Comparison of ENCODE assay signal across 25 cellular contexts in the genomic region with DNA sequence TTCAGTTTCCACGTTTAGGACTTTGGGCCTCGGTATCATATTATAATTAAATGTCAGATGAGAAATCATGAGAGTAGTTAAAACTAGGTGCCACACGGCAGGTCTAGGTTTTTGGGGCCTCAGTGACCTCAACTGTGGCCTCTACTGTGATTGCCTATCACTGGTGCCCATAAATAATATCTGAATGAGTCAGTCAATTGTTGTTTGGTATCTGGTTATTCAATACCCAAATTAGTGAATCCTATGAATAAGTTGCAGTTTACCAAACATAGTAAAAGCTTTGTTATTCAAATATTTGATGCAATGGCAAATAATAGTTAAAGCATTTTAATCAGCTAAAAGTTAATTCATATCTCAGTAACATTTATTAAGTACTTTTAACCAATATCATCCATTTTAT.
A peak's percentile ranks its signal among the peaks of the same experiment; 100 is the strongest.
DNase-seq lines count a peak whose midpoint lies in the region; ATAC-seq and TF ChIP-seq lines count a peak whose summit lies in the region.
"Had no signal": no experiment of that assay in that cellular context is flagged by ENCODE, and none has a peak within 500 bp of the region (broad histone marks: within the 10 kb centered on the region; RNA-seq: fewer than 3 reads in every experiment).

No MANE protein-coding gene starts in this region.

- POLR2A ChIA-PET in SK-N-SH (lab: Yijun Ruan, JAX): no interaction called here

- no peak for DNase-seq in GM23248
- DNase-seq in SK-N-SH: no peak
- DNase-seq in stimulated activated effector memory CD8-positive, alpha-beta T cell treated with anti-CD3 and anti-CD28 coated beads, Interleukin-12 subunit alpha, Interleukin-12 subunit beta, amount 100 ng/mL, for 72 hours (ENCODE audit: low spot score in 2 of 2): no peak
- DNase-seq in pons (ENCODE audit: low spot score): no peak
- DNase-seq in NCI-H187 (lab: John Stamatoyannopoulos, UW): no peak
- DNase-seq in activated CD4-positive, alpha-beta T cell treated with anti-CD3 and anti-CD28 coated beads, Interleukin-2, amount 10 ng/mL, durations not matched to agents 24 days and 14 days: no peak
- DNase-seq in NCI-H446 treated with DMSO at 0.1 percent for 48 hours (lab: John Stamatoyannopoulos, UW): no peak
- DNase-seq: activated CD4-positive, alpha-beta T cell treated with anti-CD3 and anti-CD28 coated beads, Interleukin-2, amount 50 U/mL, for 1 hour; activated CD8-positive, alpha-beta memory T cell treated with anti-CD3 and anti-CD28 coated beads, Interleukin-2, amount 50 U/mL, for 48 hours; DMS53; effector memory CD8-positive, alpha-beta T cell; GDM1; Karpas-422; naive thymus-derived CD4-positive, alpha-beta T cell; NCI-H187 treated with DMSO at 0.1 percent for 48 hours; pancreas; RPMI8226; transverse colon; WERI-Rb-1 had no signal

- peaks cover 57% of the 10 kb centered on the region for H3K79me2 ChIP-seq in GM23248 (ENCODE audit: insufficient read depth)
- peaks cover 9% of the 10 kb centered on the region; the same call in 1 of the 2 replicates for H3K79me2 ChIP-seq in SK-N-SH (ENCODE audit: insufficient read depth)

- 0 out of 2 replicates have a peak overlapping the region, but pooled peaks have one; percentile 52 for H3K9ac ChIP-seq in GM23248
- H3K9ac ChIP-seq in SK-N-SH: peak overlapping the region; percentile 28; the same call in 1 of the 2 replicates

- peaks cover 32% of the 10 kb centered on the region for H3F3A ChIP-seq in GM23248 (ENCODE audit: insufficient read depth)
- H3F3A ChIP-seq in SK-N-SH (replicated peaks; ENCODE audit: insufficient read depth): peaks cover 15% of the 10 kb centered on the region

- no peak for TF ChIP-seq RAD21 in SK-N-SH (IDR thresholded peaks at IDR 0.05; ENCODE audit: low read length)

- H3K9me2 ChIP-seq in GM23248 (ENCODE audit: insufficient read depth) (no peaks in the 10 kb centered on the region), SK-N-SH (no peaks in the 10 kb centered on the region)

- H3K4me3 Mint-ChIP-seq in stimulated activated effector memory CD8-positive, alpha-beta T cell treated with anti-CD3 and anti-CD28 coated beads, Interleukin-12 subunit alpha, Interleukin-12 subunit beta, amount 100 ng/mL, for 72 hours: no peak overlapping the region
- H3K4me3 Mint-ChIP-seq in activated CD4-positive, alpha-beta T cell treated with anti-CD3 and anti-CD28 coated beads, Interleukin-2, amount 10 ng/mL, durations not matched to agents 24 days and 14 days: no peak overlapping the region
- H3K4me3 Mint-ChIP-seq: activated naive CD8-positive, alpha-beta T cell; effector memory CD8-positive, alpha-beta T cell; GM23338; naive thymus-derived CD4-positive, alpha-beta T cell had no signal

- ATAC-seq in stimulated activated effector memory CD8-positive, alpha-beta T cell treated with anti-CD3 and anti-CD28 coated beads, Interleukin-12 subunit alpha, Interleukin-12 subunit beta, amount 100 ng/mL, for 72 hours: no peak
- ATAC-seq: effector memory CD8-positive, alpha-beta T cell; esophagus mucosa; naive thymus-derived CD4-positive, alpha-beta T cell; pancreas had no signal

- no peaks in the 10 kb centered on the region for H4K20me1 ChIP-seq in GM23248 (ENCODE audit: insufficient read depth)
- H4K20me1 ChIP-seq in SK-N-SH (ENCODE audit: insufficient read depth): no peaks in the 10 kb centered on the region

- H3K27me3 ChIP-seq in GM23248 (replicated peaks; ENCODE audit: insufficient read depth) (no peaks in the 10 kb centered on the region), SK-N-SH (ENCODE audit: insufficient read depth) (no peaks in the 10 kb centered on the region), layer of hippocampus (ENCODE audit: control insufficient read depth, insufficient read depth, low read length) (no peaks in the 10 kb centered on the region)
- H3K27me3 ChIP-seq: pancreas, right atrium auricular region, transverse colon had no signal

- H3K4me1 ChIP-seq in GM23248 (ENCODE audit: insufficient read depth) (peaks cover 39% of the 10 kb centered on the region), SK-N-SH (ENCODE audit: control insufficient read depth in 1 of 2, insufficient read depth in 2 of 2, low read depth in 1 of 2, low read length in 1 of 2) (peaks cover 0 to 39% of the 10 kb centered on the region in 2 experiments)
- H3K4me1 ChIP-seq: pancreas had no signal

- H3K4me3 ChIP-seq in GM23248: peak overlapping the region; percentile 39
- H3K4me3 ChIP-seq in SK-N-SH (ENCODE audit: low read depth in 2 of 2, low read length in 1 of 2): peak overlapping the region in 1 of 2 experiments; percentile 26; a peak in 1 of 4 replicates
- H3K4me3 ChIP-seq: GM23338, pancreas, right atrium auricular region, transverse colon had no signal

- peak overlapping the region; percentile 76 for H3K4me2 ChIP-seq in GM23248 (ENCODE audit: unreplicated experiment)
- H3K4me2 ChIP-seq in SK-N-SH: peak overlapping the region; percentile 62
- H3K4me2 ChIP-seq: GM23338 had no signal

- peak overlapping the region; percentile 56 for H3K27ac ChIP-seq in GM23248
- peak overlapping the region; percentile 25 to 75 for H3K27ac ChIP-seq in SK-N-SH (ENCODE audit: low read depth in 2 of 2, low read length in 1 of 2)
- peak overlapping the region; percentile 24 for H3K27ac ChIP-seq in layer of hippocampus (ENCODE audit: low read depth, low read length)
- H3K27ac ChIP-seq: pancreas, right atrium auricular region, transverse colon, WERI-Rb-1 had no signal

- 48 to 55% methylated on average over 3 of the region's 3 CpGs for WGBS in GM23248 (ENCODE audit: low coverage in 1 of 2, low lambda C conversion rate in 2 of 2, missing lambda C conversion rate in 2 of 2), 2 experiments
- 71% methylated on average over 3 of the region's 3 CpGs for WGBS in SK-N-SH (ENCODE audit: low lambda C conversion rate)

- peaks cover 42% of the 10 kb centered on the region for H3K4me1 Mint-ChIP-seq in stimulated activated effector memory CD8-positive, alpha-beta T cell treated with anti-CD3 and anti-CD28 coated beads, Interleukin-12 subunit alpha, Interleukin-12 subunit beta, amount 100 ng/mL, for 72 hours
- peaks cover 21% of the 10 kb centered on the region for H3K4me1 Mint-ChIP-seq in activated CD4-positive, alpha-beta T cell treated with anti-CD3 and anti-CD28 coated beads, Interleukin-2, amount 10 ng/mL, durations not matched to agents 24 days and 14 days

- TF ChIP-seq CTCF in SK-N-SH (IDR thresholded peaks at IDR 0.05): no peak

- H3K27me3 Mint-ChIP-seq in activated CD4-positive, alpha-beta T cell treated with anti-CD3 and anti-CD28 coated beads, Interleukin-2, amount 10 ng/mL, durations not matched to agents 24 days and 14 days: no peaks in the 10 kb centered on the region
- H3K27me3 Mint-ChIP-seq: activated naive CD8-positive, alpha-beta T cell; effector memory CD8-positive, alpha-beta T cell; naive thymus-derived CD4-positive, alpha-beta T cell had no signal

- no peak for TF ChIP-seq EP300 in SK-N-SH (IDR thresholded peaks at IDR 0.05; ENCODE audit: borderline replicate concordance in 1 of 2, low read depth in 1 of 2, low read length in 1 of 2)

- H2AFZ ChIP-seq in GM23248: peak overlapping the region; percentile 13; the same call in 1 of the 2 replicates
- H2AFZ ChIP-seq in SK-N-SH (ENCODE audit: low read depth): no peak overlapping the region
- H2AFZ ChIP-seq: GM23338 had no signal

- no peaks in the 10 kb centered on the region for H3K9me3 ChIP-seq in GM23248 (ENCODE audit: low read depth)
- no peaks in the 10 kb centered on the region for H3K9me3 ChIP-seq in SK-N-SH
- H3K9me3 ChIP-seq: pancreas, right atrium auricular region, transverse colon had no signal

- H3K36me3 ChIP-seq in GM23248 (ENCODE audit: low read depth) (no peaks in the 10 kb centered on the region), SK-N-SH (replicated peaks in 1 of 2; ENCODE audit: control insufficient read depth in 1 of 2, insufficient read depth in 2 of 2, low read length in 1 of 2) (no peaks in the 10 kb centered on the region)
- H3K36me3 ChIP-seq: pancreas, right atrium auricular region, transverse colon, WERI-Rb-1 had no signal

- H3K27ac Mint-ChIP-seq in stimulated activated effector memory CD8-positive, alpha-beta T cell treated with anti-CD3 and anti-CD28 coated beads, Interleukin-12 subunit alpha, Interleukin-12 subunit beta, amount 100 ng/mL, for 72 hours: peak overlapping the region; percentile 91
- no peak overlapping the region for H3K27ac Mint-ChIP-seq in activated CD4-positive, alpha-beta T cell treated with anti-CD3 and anti-CD28 coated beads, Interleukin-2, amount 10 ng/mL, durations not matched to agents 24 days and 14 days
- H3K27ac Mint-ChIP-seq: activated T-helper 2 cell treated with anti-CD3 and anti-CD28 coated beads, Interferon-gamma antibody, Interleukin-2, Interleukin-4, amounts not matched to agents 10 μg/mL and 5 μg/mL and 100 μg/mL, durations not matched to agents 14 hours and 24 hours and 36 hours had no signal

- no peaks in the 10 kb centered on the region for H3K9me3 Mint-ChIP-seq in stimulated activated effector memory CD8-positive, alpha-beta T cell treated with anti-CD3 and anti-CD28 coated beads, Interleukin-12 subunit alpha, Interleukin-12 subunit beta, amount 100 ng/mL, for 72 hours
- peaks cover 1% of the 10 kb centered on the region for H3K9me3 Mint-ChIP-seq in activated CD4-positive, alpha-beta T cell treated with anti-CD3 and anti-CD28 coated beads, Interleukin-2, amount 10 ng/mL, durations not matched to agents 24 days and 14 days
- H3K9me3 Mint-ChIP-seq: activated T-helper 2 cell treated with anti-CD3 and anti-CD28 coated beads, Interferon-gamma antibody, Interleukin-2, Interleukin-4, amounts not matched to agents 10 μg/mL and 5 μg/mL and 100 μg/mL, durations not matched to agents 14 hours and 24 hours and 36 hours; effector memory CD8-positive, alpha-beta T cell; GM23338; naive thymus-derived CD4-positive, alpha-beta T cell had no signal

- intact Hi-C loops in activated CD4-positive, alpha-beta T cell treated with anti-CD3 and anti-CD28 coated beads, Interleukin-2, amount 10 ng/mL, durations not matched to agents 24 days and 14 days (cut with micrococcal nuclease): loop anchor here (5.0 kb wide), 3 partner anchors 136 to 1061 kb away; no protein-coding TSS in a partner anchor

- CTCF ChIA-PET in SK-N-SH (lab: Yijun Ruan, JAX): interaction anchor here (0.6 kb wide), 1 partner anchor 270 kb away, joined by 3 read pairs; no protein-coding TSS in a partner anchor

- in situ Hi-C loops in GM23248 (cut with MboI): no loop called here

- H3K36me3 Mint-ChIP-seq in stimulated activated effector memory CD8-positive, alpha-beta T cell treated with anti-CD3 and anti-CD28 coated beads, Interleukin-12 subunit alpha, Interleukin-12 subunit beta, amount 100 ng/mL, for 72 hours: no peaks in the 10 kb centered on the region
- H3K36me3 Mint-ChIP-seq in activated CD4-positive, alpha-beta T cell treated with anti-CD3 and anti-CD28 coated beads, Interleukin-2, amount 10 ng/mL, durations not matched to agents 24 days and 14 days (ENCODE audit: low read depth): no peaks in the 10 kb centered on the region

TF ChIP-seq in SK-N-SH, 30 proteins besides CTCF, POLR2A, EP300 and RAD21 (continues in another document):
- TF ChIP-seq, protein P1, sequence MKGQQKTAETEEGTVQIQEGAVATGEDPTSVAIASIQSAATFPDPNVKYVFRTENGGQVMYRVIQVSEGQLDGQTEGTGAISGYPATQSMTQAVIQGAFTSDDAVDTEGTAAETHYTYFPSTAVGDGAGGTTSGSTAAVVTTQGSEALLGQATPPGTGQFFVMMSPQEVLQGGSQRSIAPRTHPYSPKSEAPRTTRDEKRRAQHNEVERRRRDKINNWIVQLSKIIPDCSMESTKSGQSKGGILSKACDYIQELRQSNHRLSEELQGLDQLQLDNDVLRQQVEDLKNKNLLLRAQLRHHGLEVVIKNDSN (IDR thresholded peaks at IDR 0.05; ENCODE audit: borderline replicate concordance, low read depth): no peak
